ENCODE assay signal across 1 cellular context in the genomic region with DNA sequence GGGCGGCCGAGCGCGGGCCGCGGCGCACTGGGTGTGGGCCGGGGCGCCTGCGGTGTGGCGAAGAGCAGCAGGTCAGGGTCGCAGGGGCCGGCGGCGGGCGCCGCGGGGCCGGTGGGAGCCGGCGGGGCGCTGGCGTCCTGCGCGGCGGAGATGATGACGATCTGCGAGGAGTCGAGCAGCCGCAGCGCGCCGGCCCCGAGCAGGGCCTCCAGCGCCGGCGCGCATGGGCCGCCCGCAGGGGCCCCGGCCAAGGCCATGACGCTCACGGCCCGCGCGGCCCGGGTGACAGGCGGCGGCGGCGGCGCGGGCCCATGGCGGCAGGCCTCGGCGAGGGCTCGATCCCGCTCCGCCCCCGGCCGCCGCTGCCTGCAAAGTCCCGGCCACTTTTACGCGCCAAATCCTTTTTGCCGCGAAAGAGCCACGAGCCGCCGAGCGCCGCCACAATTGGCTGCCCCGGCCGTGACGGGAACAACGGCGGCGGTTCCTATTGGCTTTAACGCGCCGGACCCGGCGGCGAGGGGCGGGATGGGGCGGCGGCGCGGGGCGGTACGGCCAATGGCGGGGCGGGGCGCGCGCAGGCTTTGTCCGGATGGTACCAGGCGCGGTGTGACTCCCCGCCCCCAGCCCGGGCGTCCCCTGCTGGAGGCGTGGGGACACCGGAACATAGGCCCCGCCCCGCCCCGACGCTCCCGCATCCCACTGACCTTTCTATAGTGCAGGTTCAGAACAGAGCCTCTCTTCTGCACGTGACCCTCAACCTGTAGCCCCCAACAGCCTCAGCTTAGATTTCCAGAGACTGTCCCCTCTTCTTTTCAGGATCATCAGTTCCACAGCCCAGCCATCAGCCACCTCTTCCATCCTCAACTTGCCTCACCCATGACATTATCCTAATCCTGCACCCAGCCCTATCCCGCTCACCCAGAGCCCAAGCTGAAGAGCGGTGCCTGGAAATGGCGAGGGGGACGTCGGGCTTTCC.
TF ChIP-seq lines count a peak whose summit lies in the region.

A gene with protein sequence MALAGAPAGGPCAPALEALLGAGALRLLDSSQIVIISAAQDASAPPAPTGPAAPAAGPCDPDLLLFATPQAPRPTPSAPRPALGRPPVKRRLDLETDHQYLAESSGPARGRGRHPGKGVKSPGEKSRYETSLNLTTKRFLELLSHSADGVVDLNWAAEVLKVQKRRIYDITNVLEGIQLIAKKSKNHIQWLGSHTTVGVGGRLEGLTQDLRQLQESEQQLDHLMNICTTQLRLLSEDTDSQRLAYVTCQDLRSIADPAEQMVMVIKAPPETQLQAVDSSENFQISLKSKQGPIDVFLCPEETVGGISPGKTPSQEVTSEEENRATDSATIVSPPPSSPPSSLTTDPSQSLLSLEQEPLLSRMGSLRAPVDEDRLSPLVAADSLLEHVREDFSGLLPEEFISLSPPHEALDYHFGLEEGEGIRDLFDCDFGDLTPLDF (minus strand): TSS at position 378 of the 976 bp plus-strand sequence. CDS start 121 bp downstream, at position 257.

TF ChIP-seq in WTC11, 78 proteins besides CTCF, POLR2A, EP300 and RAD21 (continued from another document and continues in another):
- TF ChIP-seq, protein P1, sequence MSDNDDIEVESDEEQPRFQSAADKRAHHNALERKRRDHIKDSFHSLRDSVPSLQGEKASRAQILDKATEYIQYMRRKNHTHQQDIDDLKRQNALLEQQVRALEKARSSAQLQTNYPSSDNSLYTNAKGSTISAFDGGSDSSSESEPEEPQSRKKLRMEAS (CRISPR knock-in tag; IDR thresholded peaks at IDR 0.05): peak; percentile 87
- TF ChIP-seq ESRRA (CRISPR knock-in tag; IDR thresholded peaks at IDR 0.05; ENCODE audit: borderline replicate concordance) (no peak), HMGA2 (CRISPR knock-in tag; IDR thresholded peaks at IDR 0.05) (no peak), CREM (CRISPR knock-in tag; IDR thresholded peaks at IDR 0.05) (peak; percentile 73; the same call in 1 of the 2 replicates), GTF2I (CRISPR knock-in tag; conservative IDR thresholded peaks at IDR 0.05) (no peak), ERG (CRISPR knock-in tag; IDR thresholded peaks at IDR 0.05) (no peak), RORB (CRISPR knock-in tag; IDR thresholded peaks at IDR 0.05) (no peak), SP1 (CRISPR knock-in tag; conservative IDR thresholded peaks at IDR 0.05) (peak; percentile 88), TCF7 (CRISPR knock-in tag; IDR thresholded peaks at IDR 0.05; ENCODE audit: low read depth) (no peak), ZNF423 (CRISPR knock-in tag; IDR thresholded peaks at IDR 0.05) (no peak), ZNF671 (CRISPR knock-in tag; IDR thresholded peaks at IDR 0.05) (no peak), SMAD4 (CRISPR knock-in tag; IDR thresholded peaks at IDR 0.05) (no peak), NFYB (CRISPR knock-in tag; conservative IDR thresholded peaks at IDR 0.05; ENCODE audit: low read depth) (peak; percentile 83), ZNF263 (CRISPR knock-in tag; IDR thresholded peaks at IDR 0.05; ENCODE audit: low read depth) (no peak), ATF2 (CRISPR knock-in tag; IDR thresholded peaks at IDR 0.05; ENCODE audit: borderline replicate concordance, low read depth) (no peak), KAT7 (CRISPR knock-in tag; IDR thresholded peaks at IDR 0.05; ENCODE audit: borderline replicate concordance) (no peak), ZNF138 (CRISPR knock-in tag; conservative IDR thresholded peaks at IDR 0.05) (no peak), OVOL2 (CRISPR knock-in tag; IDR thresholded peaks at IDR 0.05; ENCODE audit: borderline replicate concordance) (no peak), PRDM15 (CRISPR knock-in tag; IDR thresholded peaks at IDR 0.05) (no peak), TEAD1 (CRISPR knock-in tag; IDR thresholded peaks at IDR 0.05) (peak; percentile 85; the same call in 1 of the 2 replicates), ZNF232 (CRISPR knock-in tag; IDR thresholded peaks at IDR 0.05) (peak; percentile 83; the same call in 1 of the 2 replicates), SOX15 (CRISPR knock-in tag; IDR thresholded peaks at IDR 0.05) (no peak), MYBL2 (CRISPR knock-in tag; IDR thresholded peaks at IDR 0.05) (peak; percentile 63; the same call in 1 of the 2 replicates), ARID4B (CRISPR knock-in tag; IDR thresholded peaks at IDR 0.05; ENCODE audit: borderline replicate concordance) (peak; percentile 74; the same call in 1 of the 2 replicates), ELF4 (CRISPR knock-in tag; IDR thresholded peaks at IDR 0.05; ENCODE audit: low read depth) (no peak), PRRX2 (CRISPR knock-in tag; IDR thresholded peaks at IDR 0.05) (no peak), ZNF219 (CRISPR knock-in tag; IDR thresholded peaks at IDR 0.05; ENCODE audit: borderline replicate concordance) (no peak)
- TF ChIP-seq, protein P2, sequence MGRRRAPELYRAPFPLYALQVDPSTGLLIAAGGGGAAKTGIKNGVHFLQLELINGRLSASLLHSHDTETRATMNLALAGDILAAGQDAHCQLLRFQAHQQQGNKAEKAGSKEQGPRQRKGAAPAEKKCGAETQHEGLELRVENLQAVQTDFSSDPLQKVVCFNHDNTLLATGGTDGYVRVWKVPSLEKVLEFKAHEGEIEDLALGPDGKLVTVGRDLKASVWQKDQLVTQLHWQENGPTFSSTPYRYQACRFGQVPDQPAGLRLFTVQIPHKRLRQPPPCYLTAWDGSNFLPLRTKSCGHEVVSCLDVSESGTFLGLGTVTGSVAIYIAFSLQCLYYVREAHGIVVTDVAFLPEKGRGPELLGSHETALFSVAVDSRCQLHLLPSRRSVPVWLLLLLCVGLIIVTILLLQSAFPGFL (CRISPR knock-in tag; IDR thresholded peaks at IDR 0.05; ENCODE audit: borderline replicate concordance): peak; percentile 82; the same call in 1 of the 2 replicates
- TF ChIP-seq, protein P3, sequence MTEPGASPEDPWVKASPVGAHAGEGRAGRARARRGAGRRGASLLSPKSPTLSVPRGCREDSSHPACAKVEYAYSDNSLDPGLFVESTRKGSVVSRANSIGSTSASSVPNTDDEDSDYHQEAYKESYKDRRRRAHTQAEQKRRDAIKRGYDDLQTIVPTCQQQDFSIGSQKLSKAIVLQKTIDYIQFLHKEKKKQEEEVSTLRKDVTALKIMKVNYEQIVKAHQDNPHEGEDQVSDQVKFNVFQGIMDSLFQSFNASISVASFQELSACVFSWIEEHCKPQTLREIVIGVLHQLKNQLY (CRISPR knock-in tag; IDR thresholded peaks at IDR 0.05): no peak
- TF ChIP-seq, protein P4, sequence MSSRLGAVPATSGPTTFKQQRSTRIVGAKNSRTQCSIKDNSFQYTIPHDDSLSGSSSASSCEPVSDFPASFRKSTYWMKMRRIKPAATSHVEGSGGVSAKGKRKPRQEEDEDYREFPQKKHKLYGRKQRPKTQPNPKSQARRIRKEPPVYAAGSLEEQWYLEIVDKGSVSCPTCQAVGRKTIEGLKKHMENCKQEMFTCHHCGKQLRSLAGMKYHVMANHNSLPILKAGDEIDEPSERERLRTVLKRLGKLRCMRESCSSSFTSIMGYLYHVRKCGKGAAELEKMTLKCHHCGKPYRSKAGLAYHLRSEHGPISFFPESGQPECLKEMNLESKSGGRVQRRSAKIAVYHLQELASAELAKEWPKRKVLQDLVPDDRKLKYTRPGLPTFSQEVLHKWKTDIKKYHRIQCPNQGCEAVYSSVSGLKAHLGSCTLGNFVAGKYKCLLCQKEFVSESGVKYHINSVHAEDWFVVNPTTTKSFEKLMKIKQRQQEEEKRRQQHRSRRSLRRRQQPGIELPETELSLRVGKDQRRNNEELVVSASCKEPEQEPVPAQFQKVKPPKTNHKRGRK (CRISPR knock-in tag; IDR thresholded peaks at IDR 0.05; ENCODE audit: borderline replicate concordance): no peak
- TF ChIP-seq, protein P5, sequence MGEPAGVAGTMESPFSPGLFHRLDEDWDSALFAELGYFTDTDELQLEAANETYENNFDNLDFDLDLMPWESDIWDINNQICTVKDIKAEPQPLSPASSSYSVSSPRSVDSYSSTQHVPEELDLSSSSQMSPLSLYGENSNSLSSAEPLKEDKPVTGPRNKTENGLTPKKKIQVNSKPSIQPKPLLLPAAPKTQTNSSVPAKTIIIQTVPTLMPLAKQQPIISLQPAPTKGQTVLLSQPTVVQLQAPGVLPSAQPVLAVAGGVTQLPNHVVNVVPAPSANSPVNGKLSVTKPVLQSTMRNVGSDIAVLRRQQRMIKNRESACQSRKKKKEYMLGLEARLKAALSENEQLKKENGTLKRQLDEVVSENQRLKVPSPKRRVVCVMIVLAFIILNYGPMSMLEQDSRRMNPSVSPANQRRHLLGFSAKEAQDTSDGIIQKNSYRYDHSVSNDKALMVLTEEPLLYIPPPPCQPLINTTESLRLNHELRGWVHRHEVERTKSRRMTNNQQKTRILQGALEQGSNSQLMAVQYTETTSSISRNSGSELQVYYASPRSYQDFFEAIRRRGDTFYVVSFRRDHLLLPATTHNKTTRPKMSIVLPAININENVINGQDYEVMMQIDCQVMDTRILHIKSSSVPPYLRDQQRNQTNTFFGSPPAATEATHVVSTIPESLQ (CRISPR knock-in tag; IDR thresholded peaks at IDR 0.05): no peak
- TF ChIP-seq, protein P6, sequence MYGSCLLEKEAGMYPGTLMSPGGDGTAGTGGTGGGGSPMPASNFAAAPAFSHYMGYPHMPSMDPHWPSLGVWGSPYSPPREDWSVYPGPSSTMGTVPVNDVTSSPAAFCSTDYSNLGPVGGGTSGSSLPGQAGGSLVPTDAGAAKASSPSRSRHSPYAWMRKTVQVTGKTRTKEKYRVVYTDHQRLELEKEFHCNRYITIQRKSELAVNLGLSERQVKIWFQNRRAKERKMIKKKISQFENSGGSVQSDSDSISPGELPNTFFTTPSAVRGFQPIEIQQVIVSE (CRISPR knock-in tag; IDR thresholded peaks at IDR 0.05; ENCODE audit: borderline replicate concordance): no peak
